ENCODE assay signal across 21 cellular contexts in genomic region chr12:16612647-16613046, GRCh38. TPM values are rescaled to one million over a fixed set of nuclear protein-coding genes. Genes with fewer than 3 reads are reported as not detected.
DNase-seq lines count a peak whose midpoint lies in the region; ATAC-seq and TF ChIP-seq lines count a peak whose summit lies in the region.
"Had no signal": no experiment of that assay in that cellular context is flagged by ENCODE, and none has a peak within 500 bp of the region (broad histone marks: within the 10 kb centered on the region; RNA-seq: fewer than 3 reads in every experiment).

No MANE protein-coding gene starts in this region.

- peaks cover 0 to 4% (median 0%) of the 10 kb centered on the region in 3 donors for H3K9me3 ChIP-seq in body of pancreas
- no peaks in the 10 kb centered on the region for H3K9me3 ChIP-seq in gastroesophageal sphincter
- H3K9me3 ChIP-seq in subcutaneous abdominal adipose tissue (ENCODE audit: control insufficient read depth in 5 of 5, low read length in 5 of 5) = no peaks in the 10 kb centered on the region
- H3K9me3 ChIP-seq: neutrophil had no signal

- TF ChIP-seq POLR2A in body of pancreas (IDR thresholded peaks at IDR 0.05) (no peak), gastroesophageal sphincter (IDR thresholded peaks at IDR 0.05) (no peak)

- no peak for TF ChIP-seq CTCF in body of pancreas (IDR thresholded peaks at IDR 0.05)
- TF ChIP-seq CTCF in gastroesophageal sphincter (IDR thresholded peaks at IDR 0.05) = no peak

- intact Hi-C loops in body of pancreas (cut with DNase I) = no loop called here

- H3K4me1 ChIP-seq in body of pancreas = peaks cover 13% of the 10 kb centered on the region
- H3K4me1 ChIP-seq in gastroesophageal sphincter = peaks cover 0 to 28% (median 0%) of the 10 kb centered on the region in 3 donors
- H3K4me1 ChIP-seq in subcutaneous abdominal adipose tissue (ENCODE audit: control insufficient read depth in 5 of 5, insufficient read depth in 5 of 5, low read length in 5 of 5) = peaks cover 0 to 42% (median 11%) of the 10 kb centered on the region in 5 donors

- ATAC-seq in body of pancreas = no peak
- ATAC-seq in gastroesophageal sphincter = no peak
- ATAC-seq in GM21528 (IDR thresholded peaks at IDR 0.05; ENCODE audit: low FRiP score, unreplicated experiment) = no peak
- ATAC-seq: HepG2, right cardiac atrium had no signal

- H3K4me3 ChIP-seq in body of pancreas (no peak overlapping the region), gastroesophageal sphincter (peak overlapping the region; percentile 24), subcutaneous abdominal adipose tissue (ENCODE audit: low read depth in 1 of 5, low read length in 5 of 5) (peak overlapping the region in 2 of 5 donors; percentile 24 to 59)

- peak overlapping the region in 1 of 5 donors; percentile 48 for H3K9ac ChIP-seq in subcutaneous abdominal adipose tissue (ENCODE audit: low read length in 5 of 5)

- DNase-seq in HCEC 1CT (peak; percentile 73), body of pancreas (no peak), iPS-NIHi7 (ENCODE audit: extremely low spot score) (no peak), activated T-cell treated with anti-CD3 and anti-CD28 coated beads for 4 hours (no peak), SW 1271 (lab: John Stamatoyannopoulos, UW) (no peak)
- DNase-seq: activated CD4-positive, alpha-beta T cell treated with anti-CD3 and anti-CD28 coated beads, Interleukin-2, amount 10 ng/mL, durations not matched to agents 7 days and 5 days; activated naive CD4-positive, alpha-beta T cell treated with anti-CD3 and anti-CD28 coated beads, Interleukin-2, amount 10 ng/mL, durations not matched to agents 7 days and 5 days; AML-193; COR-L47; EL; erythroblast; hypothalamus; kidney glomerular epithelial cell; right cardiac atrium had no signal

- TF ChIP-seq EP300 in gastroesophageal sphincter (IDR thresholded peaks at IDR 0.05) = no peak

- H3K27me3 ChIP-seq in body of pancreas (no peaks in the 10 kb centered on the region), gastroesophageal sphincter (no peaks in the 10 kb centered on the region), subcutaneous abdominal adipose tissue (ENCODE audit: control insufficient read depth in 5 of 5, insufficient read depth in 4 of 5, low read length in 5 of 5) (no peaks in the 10 kb centered on the region)

- H3K27ac ChIP-seq in body of pancreas = peak overlapping the region; percentile 27 to 88 (median 78)
- H3K27ac ChIP-seq in gastroesophageal sphincter = peak overlapping the region; percentile 61 to 89 (median 84)
- H3K27ac ChIP-seq in subcutaneous abdominal adipose tissue (ENCODE audit: low read depth, low read length) = peak overlapping the region; percentile 83
- H3K27ac ChIP-seq: neutrophil had no signal

- H3K36me3 ChIP-seq in body of pancreas (replicated peaks in 1 of 2; ENCODE audit: insufficient read depth in 1 of 2, low read depth in 2 of 2) = no peaks in the 10 kb centered on the region
- H3K36me3 ChIP-seq in gastroesophageal sphincter = no peaks in the 10 kb centered on the region
- no peaks in the 10 kb centered on the region for H3K36me3 ChIP-seq in subcutaneous abdominal adipose tissue (ENCODE audit: control insufficient read depth in 5 of 5, insufficient read depth in 5 of 5, low read length in 5 of 5)
- H3K36me3 ChIP-seq: neutrophil had no signal

RNA-seq across cellular contexts. Expression of gene LMO3, which starts 6.7 kb away (rescaled TPM):
- total RNA-seq in body of pancreas (10 to 100 TPM; 46.2 to 67.2 TPM), gastroesophageal sphincter (100 to 1,000 TPM in 2 of 4 donors, 10 to 100 TPM in 2; 49.1 to 174 (median 111) TPM)
- total RNA-seq: activated CD4-positive, alpha-beta T cell treated with anti-CD3 and anti-CD28 coated beads, Interleukin-2, amount 10 ng/mL, durations not matched to agents 7 days and 5 days; HepG2; mononuclear cell; RPMI7951 had no signal

Comparison
In these comparisons a context has a peak if more than half of its experiments do, and no peak if none do; other contexts are left out.
1. H3K4me3 ChIP-seq: peak in gastroesophageal sphincter (2 of 2); none in body of pancreas (0 of 2).
2. Peak in every context shown above with its lines, with median percentiles within 50 percentile points of each other: H3K27ac ChIP-seq.